11 cellular contexts compared by ENCODE assay signal in the genomic region with DNA sequence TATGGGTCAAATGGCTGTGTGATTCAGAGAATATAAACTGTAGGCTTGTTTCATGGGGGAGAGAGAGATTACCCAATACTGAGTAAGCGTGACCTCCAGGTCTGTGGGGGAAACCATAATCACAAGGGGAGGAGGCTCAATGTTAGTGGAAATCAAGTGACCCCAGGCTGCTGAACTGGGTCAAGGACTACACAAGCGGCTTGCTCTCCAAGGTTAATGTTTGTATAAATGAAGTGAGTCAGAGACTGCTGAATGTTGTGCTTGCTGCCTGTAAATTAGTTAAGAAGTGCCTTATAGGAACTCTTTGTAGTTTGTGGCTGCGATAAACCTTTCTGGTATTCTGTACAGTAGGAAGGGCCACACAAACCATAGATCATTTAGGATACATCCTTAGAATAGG.
DNase-seq lines count a peak whose midpoint lies in the region; ATAC-seq and TF ChIP-seq lines count a peak whose summit lies in the region.
"Had no signal": no experiment of that assay in that cellular context is flagged by ENCODE, and none has a peak within 500 bp of the region (broad histone marks: within the 10 kb centered on the region; RNA-seq: fewer than 3 reads in every experiment).

No MANE protein-coding gene starts in this region.

- peak; percentile 55 to 59 for ATAC-seq in lower lobe of right lung
- ATAC-seq: CD8-positive, alpha-beta T cell had no signal

- H3K4me3 ChIP-seq in fibroblast of villous mesenchyme (ENCODE audit: low read depth, low read length), result no peak overlapping the region
- no peak overlapping the region for H3K4me3 ChIP-seq in lower lobe of right lung
- H3K4me3 ChIP-seq: BLaER1 treated with 17β-estradiol and CSF1 and Interleukin-3, amounts not matched to agents 10 nM and 100 nM; HAP-1 had no signal

- H3K36me3 ChIP-seq in lower lobe of right lung, result no peaks in the 10 kb centered on the region
- H3K36me3 ChIP-seq: BLaER1 treated with 17β-estradiol and CSF1 and Interleukin-3, amounts not matched to agents 10 nM and 100 nM; HAP-1 had no signal

- TF ChIP-seq CTCF in fibroblast of villous mesenchyme (IDR thresholded peaks at IDR 0.05; ENCODE audit: insufficient read depth, low read depth, low read length) (no peak), lower lobe of right lung (IDR thresholded peaks at IDR 0.05) (no peak)

- H3K4me1 ChIP-seq in lower lobe of right lung, result no peaks in the 10 kb centered on the region
- H3K4me1 ChIP-seq: BLaER1 treated with 17β-estradiol and CSF1 and Interleukin-3, amounts not matched to agents 10 nM and 100 nM; HAP-1 had no signal

- no peak overlapping the region for H3K27ac ChIP-seq in lower lobe of right lung
- H3K27ac ChIP-seq: BLaER1 treated with 17β-estradiol and CSF1 and Interleukin-3, amounts not matched to agents 10 nM and 100 nM had no signal

- DNase-seq in H4 (ENCODE audit: low spot score), result peak; percentile 15
- DNase-seq in fibroblast of villous mesenchyme (ENCODE audit: low read depth), result peak; percentile 4
- DNase-seq in lower lobe of right lung, result no peak
- no peak for DNase-seq in NCI-H1694 (lab: John Stamatoyannopoulos, UW)
- no peak for DNase-seq in activated CD4-positive, alpha-beta T cell treated with anti-CD3 and anti-CD28 coated beads, Interleukin-2, amount 50 U/mL, for 4 hours
- no peak for DNase-seq in T-helper 1 cell
- DNase-seq: CD8-positive, alpha-beta T cell; COR-L47; GDM1 had no signal

- intact Hi-C loops in lower lobe of right lung (cut with DNase I), result no loop called here

- no peaks in the 10 kb centered on the region for H3K27me3 ChIP-seq in lower lobe of right lung (ENCODE audit: low read depth)
- H3K27me3 ChIP-seq: BLaER1 treated with 17β-estradiol and CSF1 and Interleukin-3, amounts not matched to agents 10 nM and 100 nM had no signal

- no peaks in the 10 kb centered on the region for H3K9me3 ChIP-seq in lower lobe of right lung
- H3K9me3 ChIP-seq: HAP-1 had no signal

Comparison
In these comparisons a context has a peak if more than half of its experiments do, and no peak if none do; other contexts are left out.
1. DNase-seq: peak in H4 (single experiment) and fibroblast of villous mesenchyme (single experiment); none in lower lobe of right lung (single experiment), NCI-H1694 (single experiment), activated CD4-positive, alpha-beta T cell treated with anti-CD3 and anti-CD28 coated beads, Interleukin-2, amount 50 U/mL, for 4 hours (0 of 2) and T-helper 1 cell (0 of 5).